17 cellular contexts compared by ENCODE assay signal in the genomic region with DNA sequence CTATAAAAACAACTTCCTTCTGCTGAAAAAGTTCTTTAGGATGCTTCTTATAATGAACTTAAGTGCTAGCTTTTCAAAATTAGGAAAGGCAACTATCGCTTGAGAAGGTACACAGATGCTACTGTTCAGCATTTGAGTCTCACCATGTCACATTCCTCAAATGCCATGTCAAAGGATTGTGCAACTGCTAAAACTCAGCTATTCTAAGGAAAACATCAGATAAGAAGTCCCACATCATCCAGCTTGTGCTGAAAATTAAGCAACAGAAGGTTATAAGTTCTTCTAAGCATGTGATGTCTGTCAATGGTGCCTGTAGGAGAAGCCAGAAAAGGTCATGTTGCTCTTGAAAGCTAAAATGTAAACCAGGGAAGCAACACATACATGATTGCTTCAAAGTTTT. TPM values are rescaled to one million over a fixed set of nuclear protein-coding genes. Genes with fewer than 3 reads are reported as not detected.
DNase-seq lines count a peak whose midpoint lies in the region; ATAC-seq, FAIRE-seq and TF ChIP-seq lines count a peak whose summit lies in the region.
"Had no signal": no experiment of that assay in that cellular context is flagged by ENCODE, and none has a peak within 500 bp of the region (broad histone marks: within the 10 kb centered on the region; RNA-seq: fewer than 3 reads in every experiment).

No MANE protein-coding gene starts in this region.

- H3K36me3 Mint-ChIP-seq in activated naive CD4-positive, alpha-beta T cell treated with anti-CD3 and anti-CD28 coated beads, Interleukin-2, amount 10 ng/mL, durations not matched to agents 7 days and 5 days = peaks cover 20% of the 10 kb centered on the region

- peak; percentile 91 for DNase-seq in AG04449 (ENCODE audit: low read depth, low spot score)
- peak; percentile 30 for DNase-seq in H4 (ENCODE audit: low spot score)
- no peak for DNase-seq in K562 (ENCODE audit: extremely low read depth in 1 of 4, low spot score in 3 of 4)
- no peak for DNase-seq in left lung
- DNase-seq in DMS153 (lab: John Stamatoyannopoulos, UW) = no peak
- no peak for DNase-seq in transverse colon
- no peak for DNase-seq in activated naive CD4-positive, alpha-beta T cell treated with anti-CD3 and anti-CD28 coated beads, Interleukin-2, amount 10 ng/mL, durations not matched to agents 7 days and 5 days
- no peak for DNase-seq in T1000 (lab: John Stamatoyannopoulos, UW)
- DNase-seq: activated CD4-positive, CD25-positive, alpha-beta regulatory T cell treated with anti-CD3 and anti-CD28 coated beads, Interleukin-2, amount 50 U/mL, for 72 hours; activated gamma-delta T cell; hypothalamus; NCI-H1105; NCI-H69; sigmoid colon; SJCRH30; upper lobe of left lung had no signal

- no peak for FAIRE-seq in K562 (lab: Jason Lieb, UNC)

- TF ChIP-seq RAD21 in K562 (CRISPR knock-in tag; conservative IDR thresholded peaks at IDR 0.05 in 1 of 2, IDR thresholded peaks at IDR 0.05 in 1 of 2) = no peak

- no peaks in the 10 kb centered on the region for H3K9me3 Mint-ChIP-seq in activated naive CD4-positive, alpha-beta T cell treated with anti-CD3 and anti-CD28 coated beads, Interleukin-2, amount 10 ng/mL, durations not matched to agents 7 days and 5 days

- ATAC-seq in K562 (no peak), left lung (peak; percentile 65)

- TF ChIP-seq EP300 in K562 (IDR thresholded peaks at IDR 0.05; ENCODE audit: low read length) (no peak), transverse colon (IDR thresholded peaks at IDR 0.05; ENCODE audit: low read depth) (no peak)

- in situ Hi-C loops in K562 (cut with MboI) = no loop called here
- in situ Hi-C loops in transverse colon (cut with MboI; ENCODE audit: low pct_ligation_motif_present in 1 of 4, low pct_unique_long_range_greater_than_20kb in 1 of 4, low sequenced_read_pairs in 3 of 4) = loop anchor here in 1 of 4 donors (25.0 kb wide), 1 partner anchor 277 kb away; no protein-coding TSS in a partner anchor

- no TSS peak for BruUV-seq in K562 (replicated peaks; lab: Mats Ljungman, UMichigan)

- intact Hi-C loops in K562 (cut with micrococcal nuclease) (no loop called here), left lung (cut with DNase I) (no loop called here), transverse colon (cut with DNase I; ENCODE audit: low total_unique reads) (no loop called here)

- no peak overlapping the region for H3K27ac Mint-ChIP-seq in activated naive CD4-positive, alpha-beta T cell treated with anti-CD3 and anti-CD28 coated beads, Interleukin-2, amount 10 ng/mL, durations not matched to agents 7 days and 5 days

- H3K4me3 ChIP-seq in AG04449 (ENCODE audit: low read depth, low read length) (no peak overlapping the region), K562 (no peak overlapping the region), left lung (no peak overlapping the region), transverse colon (no peak overlapping the region)
- H3K4me3 ChIP-seq: sigmoid colon, SJCRH30, upper lobe of left lung had no signal

- no peak overlapping the region for H3K4me2 ChIP-seq in K562 (ENCODE audit: insufficient read depth, low read length)

- H3K36me3 ChIP-seq in K562 (ENCODE audit: control insufficient read depth, insufficient read depth, low read length) (no peaks in the 10 kb centered on the region), left lung (no peaks in the 10 kb centered on the region), transverse colon (no peaks in the 10 kb centered on the region)
- H3K36me3 ChIP-seq: sigmoid colon, SJCRH30, upper lobe of left lung had no signal

- H3K9me3 ChIP-seq in K562 (replicated peaks; ENCODE audit: control insufficient read depth, insufficient read depth, low read depth, low read length) (no peaks in the 10 kb centered on the region), left lung (no peaks in the 10 kb centered on the region), transverse colon (no peaks in the 10 kb centered on the region)
- H3K9me3 ChIP-seq: sigmoid colon, SJCRH30, upper lobe of left lung had no signal

- no peak overlapping the region for H3K9ac ChIP-seq in K562 (ENCODE audit: insufficient read depth in 1 of 2, low read depth in 2 of 2, low read length in 2 of 2)

- TF ChIP-seq CTCF in AG04449 (IDR thresholded peaks at IDR 0.05; ENCODE audit: insufficient read depth, low read length, missing control alignments) = no peak
- no peak for TF ChIP-seq CTCF in K562 (IDR thresholded peaks at IDR 0.05 in 2 of 3, conservative IDR thresholded peaks at IDR 0.05 in 1 of 3; ENCODE audit: insufficient read depth in 2 of 3, low read depth in 1 of 3, low read length in 3 of 3)
- TF ChIP-seq CTCF in left lung (IDR thresholded peaks at IDR 0.05) = no peak
- TF ChIP-seq CTCF in transverse colon (IDR thresholded peaks at IDR 0.05) = no peak

- TF ChIP-seq POLR2A in K562 (conservative IDR thresholded peaks at IDR 0.05) = no peak
- no peak for TF ChIP-seq POLR2A in transverse colon (IDR thresholded peaks at IDR 0.05)

- POLR2A ChIA-PET in AG04449 (lab: Yijun Ruan, JAX) (interaction anchor here (0.7 kb wide), 1 partner anchor 316 kb away, joined by 3 read pairs; the partner anchor contains the start of gene BCL10), K562 (lab: Yijun Ruan, JAX) (no interaction called here)

- no peak overlapping the region for H2AFZ ChIP-seq in K562 (ENCODE audit: low read depth, low read length)

- H3K27me3 ChIP-seq in K562 (ENCODE audit: control insufficient read depth in 2 of 2, insufficient read depth in 2 of 2, low read length in 2 of 2) (no peaks in the 10 kb centered on the region), left lung (no peaks in the 10 kb centered on the region), transverse colon (no peaks in the 10 kb centered on the region)
- H3K27me3 ChIP-seq: sigmoid colon, upper lobe of left lung had no signal

- no peak overlapping the region for H3K27ac ChIP-seq in K562 (ENCODE audit: extremely low read depth, low read depth, low read length)
- no peak overlapping the region for H3K27ac ChIP-seq in left lung
- H3K27ac ChIP-seq in transverse colon = no peak overlapping the region
- H3K27ac ChIP-seq: C4-2B, sigmoid colon, SJCRH30, upper lobe of left lung had no signal

- H3K27me3 Mint-ChIP-seq in activated naive CD4-positive, alpha-beta T cell treated with anti-CD3 and anti-CD28 coated beads, Interleukin-2, amount 10 ng/mL, durations not matched to agents 7 days and 5 days = no peaks in the 10 kb centered on the region

- CTCF ChIA-PET in AG04449 (lab: Yijun Ruan, JAX) = interaction anchor here (1.3 to 6.0 kb wide), 3 partner anchors 14 to 299 kb away, joined by 3 to 94 read pairs (median 5); partner anchors contain the start of gene C1orf52
- CTCF ChIA-PET in K562 (lab: Yijun Ruan, JAX; ENCODE audit: low intra/inter-chr PET ratio) = no interaction called here
- CTCF ChIA-PET in activated naive CD4-positive, alpha-beta T cell treated with anti-CD3 and anti-CD28 coated beads, Interleukin-2, amount 10 ng/mL, durations not matched to agents 7 days and 5 days (lab: Charles Lee) = interaction anchor here (1.2 to 4.7 kb wide), 5 partner anchors 8 to 280 kb away, joined by 3 to 32 read pairs (median 4); no protein-coding TSS in a partner anchor

- H3K4me1 Mint-ChIP-seq in activated naive CD4-positive, alpha-beta T cell treated with anti-CD3 and anti-CD28 coated beads, Interleukin-2, amount 10 ng/mL, durations not matched to agents 7 days and 5 days = peaks cover 14% of the 10 kb centered on the region

- H3K9me1 ChIP-seq in K562 (ENCODE audit: control insufficient read depth, insufficient read depth, low read length) = no peaks in the 10 kb centered on the region

- no peaks in the 10 kb centered on the region for H4K20me1 ChIP-seq in K562 (replicated peaks; ENCODE audit: control insufficient read depth, insufficient read depth, low read length)

- H3K4me1 ChIP-seq in K562 (replicated peaks in 1 of 2; ENCODE audit: control insufficient read depth in 2 of 2, insufficient read depth in 2 of 2, low read length in 2 of 2) (no peaks in the 10 kb centered on the region), left lung (no peaks in the 10 kb centered on the region), transverse colon (peaks cover 0 to 12% (median 2%) of the 10 kb centered on the region in 4 donors)
- H3K4me1 ChIP-seq: SJCRH30 had no signal

- no peaks in the 10 kb centered on the region for H3K79me2 ChIP-seq in K562 (ENCODE audit: control insufficient read depth, insufficient read depth, low read length)

- WGBS in K562 (ENCODE audit: insufficient coverage, low coverage, missing lambda C conversion rate) = 0% methylated on average over 1 of the region's 1 CpG
- WGBS in transverse colon (ENCODE audit: low coverage in 1 of 2), 2 donors = 71 to 89% methylated on average over 1 of the region's 1 CpG

- H3K4me3 Mint-ChIP-seq in activated naive CD4-positive, alpha-beta T cell treated with anti-CD3 and anti-CD28 coated beads, Interleukin-2, amount 10 ng/mL, durations not matched to agents 7 days and 5 days = no peak overlapping the region

TF ChIP-seq in K562, 482 proteins besides CTCF, POLR2A, EP300 and RAD21:
- no peak for TF ChIP-seq CEBPG (CRISPR knock-in tag; IDR thresholded peaks at IDR 0.05)
- peak; percentile 71 to 90 for TF ChIP-seq CEBPG (tag; conservative IDR thresholded peaks at IDR 0.05 in 1 of 2, IDR thresholded peaks at IDR 0.05 in 1 of 2)
- peak; percentile 89 for TF ChIP-seq CEBPB (tag; IDR thresholded peaks at IDR 0.05)
- no peak for TF ChIP-seq CBX3 (IDR thresholded peaks at IDR 0.05; ENCODE audit: borderline replicate concordance in 1 of 2, low read length in 2 of 2)
- peak; percentile 41; the same call in 1 of the 2 replicates for TF ChIP-seq TEAD2 (tag; IDR thresholded peaks at IDR 0.05)
TF ChIP-seq in K562: peak in this region for 3.

RNA-seq across cellular contexts. Expression of gene MCOLN2, which starts 36.5 kb away (rescaled TPM):
- 2.3 and 2.6 TPM in 2 replicates for total RNA-seq in H4 (2014; rRNA removed; shearing (Covaris generic))
- total RNA-seq in K562 (2011; cell fraction: chromatin; rRNA removed; ENCODE audit: low replicate concordance) = not detected in 2 replicates
- not detected in 2 replicates for total RNA-seq in K562 (2011; cell fraction: nucleolus; rRNA removed)
- not detected in 2 replicates for total RNA-seq in K562 (2011; cell fraction: nucleoplasm; rRNA removed)
- not detected in 2 replicates for total RNA-seq in K562 (2014; rRNA removed)
- not detected in 2 replicates for total RNA-seq in K562 (2014; rRNA removed; fragmentation: Illumina TruSeq; extraction: Trizol)
- not detected in 2 replicates for total RNA-seq in K562 (2015; rRNA removed; fragmentation: Illumina TruSeq; extraction: Trizol)
- 0.18 and 0.27 TPM in 2 replicates for total RNA-seq in K562 (2021)
- polyA plus RNA-seq in K562 (2011; rRNA removed) = not detected in 2 replicates
- not detected in 2 replicates for polyA plus RNA-seq in K562 (2011; cell fraction: cytosol; rRNA removed)
- not detected in 2 replicates for polyA plus RNA-seq in K562 (2011; cell fraction: nucleus; rRNA removed)
- polyA plus RNA-seq in K562 (2012) = not detected in 2 replicates
- not detected in 2 replicates for polyA plus RNA-seq in K562 (2014; fragmentation: Illumina TruSeq; extraction: Trizol)
- not detected for polyA plus RNA-seq in K562 (2014; fragmentation: Nextera tagmentation; extraction: Ambion mirVana)
- polyA plus RNA-seq in K562 (2014; rRNA removed) = not detected in 2 replicates
- polyA minus RNA-seq in K562 (2011; rRNA and poly(A)+ RNA removed) = not detected in 2 replicates
- not detected in 2 replicates for polyA minus RNA-seq in K562 (2011; cell fraction: cytosol; rRNA and poly(A)+ RNA removed)
- not detected in 2 replicates for polyA minus RNA-seq in K562 (2011; cell fraction: nucleus; rRNA and poly(A)+ RNA removed)
- total RNA-seq in left lung = 1 to 10 TPM; 2.8 to 5.9 TPM
- total RNA-seq in transverse colon = 100 to 1,000 TPM in 2 of 4 donors, 10 to 100 TPM in 2; 15.7 to 133 (median 82.7) TPM

Comparison
In these comparisons a context has a peak if more than half of its experiments do, and no peak if none do; other contexts are left out.
1. DNase-seq: peak in AG04449 (single experiment) and H4 (single experiment); none in K562 (0 of 4), left lung (0 of 2), DMS153 (single experiment), transverse colon (single experiment), activated naive CD4-positive, alpha-beta T cell treated with anti-CD3 and anti-CD28 coated beads, Interleukin-2, amount 10 ng/mL, durations not matched to agents 7 days and 5 days (single experiment) and T1000 (single experiment).